In the genomic region with DNA sequence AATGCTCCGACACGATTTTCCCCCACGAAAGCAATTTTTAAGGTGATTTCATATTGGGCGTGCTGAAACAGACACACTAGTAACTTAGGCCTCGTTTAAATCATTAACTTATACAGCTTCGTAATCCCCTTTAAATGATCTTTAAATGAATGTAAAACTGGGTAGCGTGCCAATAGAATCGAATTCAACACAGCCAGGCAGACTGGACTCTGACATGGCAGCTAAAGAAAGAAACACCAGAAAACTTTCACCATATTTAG, we compare ENCODE assay signal across 8 cellular contexts. TPM values are rescaled to one million over a fixed set of nuclear protein-coding genes. Genes with fewer than 3 reads are reported as not detected.
DNase-seq lines count a peak whose midpoint lies in the region; ATAC-seq and TF ChIP-seq lines count a peak whose summit lies in the region.

No MANE protein-coding gene starts in this region.

- H3K9me3 ChIP-seq in BLaER1 (peaks cover 27% of the 10 kb centered on the region), OCI-LY3 (ENCODE audit: insufficient read depth, low read length) (peaks cover 8% of the 10 kb centered on the region), endodermal cell (ENCODE audit: control insufficient read depth, low read length) (peaks cover 16% of the 10 kb centered on the region), neutrophil (no peaks in the 10 kb centered on the region)

- TF ChIP-seq CTCF in OCI-LY3 (IDR thresholded peaks at IDR 0.05; ENCODE audit: low read depth, low read length) (no peak), endodermal cell (conservative IDR thresholded peaks at IDR 0.05) (no peak), neutrophil (IDR thresholded peaks at IDR 0.05) (no peak)

- peaks cover 59% of the 10 kb centered on the region for H3K79me2 ChIP-seq in OCI-LY3 (ENCODE audit: low read length)

- peaks cover 9% of the 10 kb centered on the region for H3K9me3 Mint-ChIP-seq in endodermal cell

- DNase-seq in endodermal cell = peak; percentile 50
- no peak for DNase-seq in LoVo (ENCODE audit: low spot score)

- peak overlapping the region; percentile 100 for H3K4me3 Mint-ChIP-seq in endodermal cell

- H3K4me1 ChIP-seq in BLaER1 = peaks cover 53% of the 10 kb centered on the region
- H3K4me1 ChIP-seq in OCI-LY3 (ENCODE audit: low read length) = peaks cover 30% of the 10 kb centered on the region
- H3K4me1 ChIP-seq in endodermal cell (ENCODE audit: control insufficient read depth, insufficient read depth, low read length) = peaks cover 14% of the 10 kb centered on the region
- H3K4me1 ChIP-seq in neutrophil (ENCODE audit: control insufficient read depth in 1 of 2, insufficient read depth in 1 of 2, low read depth in 1 of 2, low read length in 1 of 2) = peaks cover 60 to 62% of the 10 kb centered on the region in 2 experiments

- no peak overlapping the region for H3K9ac ChIP-seq in BLaER1
- H3K9ac ChIP-seq in OCI-LY3 (ENCODE audit: low read length) = peak overlapping the region; percentile 98
- peak overlapping the region; percentile 75 for H3K9ac ChIP-seq in endodermal cell (ENCODE audit: extremely low read depth, low read length, poor library complexity, severe bottlenecking)

- H3K27me3 ChIP-seq in BLaER1 = peaks cover 95% of the 10 kb centered on the region
- no peaks in the 10 kb centered on the region for H3K27me3 ChIP-seq in OCI-LY3 (ENCODE audit: low read depth, low read length)
- peaks cover 17% of the 10 kb centered on the region for H3K27me3 ChIP-seq in endodermal cell (ENCODE audit: control insufficient read depth, insufficient read depth, low read length, poor library complexity, severe bottlenecking)
- H3K27me3 ChIP-seq in neutrophil = peaks cover 58% of the 10 kb centered on the region

- ATAC-seq in HG03045 (IDR thresholded peaks at IDR 0.05; ENCODE audit: unreplicated experiment) (no peak), HG03442 (IDR thresholded peaks at IDR 0.05; ENCODE audit: unreplicated experiment) (no peak), HG02571 (IDR thresholded peaks at IDR 0.05; ENCODE audit: unreplicated experiment) (no peak)

- H3K27ac Mint-ChIP-seq in endodermal cell = peak overlapping the region; percentile 98

- H3K27ac ChIP-seq in BLaER1 (no peak overlapping the region), OCI-LY3 (ENCODE audit: low read length) (peak overlapping the region; percentile 97), endodermal cell (ENCODE audit: low read depth, low read length) (peak overlapping the region; percentile 95), neutrophil (no peak overlapping the region)

- whole genome bisulfite sequencing in endodermal cell (ENCODE audit: insufficient coverage in 1 of 2, insufficient read length in 1 of 2), 2 experiments = 31 to 61% methylated on average over 5 to 8 of the region's 8 CpGs

- H3K36me3 ChIP-seq in BLaER1 = no peaks in the 10 kb centered on the region
- H3K36me3 ChIP-seq in OCI-LY3 (replicated peaks; ENCODE audit: low read depth, low read length) = peaks cover 42% of the 10 kb centered on the region
- H3K36me3 ChIP-seq in endodermal cell (ENCODE audit: control insufficient read depth, insufficient read depth, low read length) = no peaks in the 10 kb centered on the region
- no peaks in the 10 kb centered on the region for H3K36me3 ChIP-seq in neutrophil

- peaks cover 20% of the 10 kb centered on the region for H3K4me1 Mint-ChIP-seq in endodermal cell

- H3K36me3 Mint-ChIP-seq in endodermal cell (ENCODE audit: low read depth) = peaks cover 18% of the 10 kb centered on the region

- H3K27me3 Mint-ChIP-seq in endodermal cell (ENCODE audit: insufficient read depth) = peaks cover 14% of the 10 kb centered on the region

- no peak overlapping the region for H2AFZ ChIP-seq in OCI-LY3 (ENCODE audit: low read depth, low read length)

- H4K20me1 ChIP-seq in BLaER1 (peaks cover 21% of the 10 kb centered on the region), OCI-LY3 (ENCODE audit: insufficient read depth, low read length) (peaks cover 20% of the 10 kb centered on the region)

- H3K4me3 ChIP-seq in BLaER1 = peak overlapping the region; percentile 65
- H3K4me3 ChIP-seq in OCI-LY3 (ENCODE audit: low read length) = peak overlapping the region; percentile 80
- H3K4me3 ChIP-seq in endodermal cell (ENCODE audit: low read length) = peak overlapping the region; percentile 76
- H3K4me3 ChIP-seq in neutrophil (ENCODE audit: low read depth in 1 of 2, low read length in 1 of 2) = peak overlapping the region; percentile 48 to 67

- H3K4me2 ChIP-seq in BLaER1 = peak overlapping the region; percentile 93
- peak overlapping the region; percentile 96 for H3K4me2 ChIP-seq in OCI-LY3 (ENCODE audit: low read length)

RNA-seq across cellular contexts. Expression of gene ID2, which starts 2.4 kb away (rescaled TPM):
- total RNA-seq in endodermal cell = 10 to 100 TPM; 83.5 to 91.2 TPM
- 408 TPM for polyA plus RNA-seq in endodermal cell (2013, experiment 1 of 2)
- polyA plus RNA-seq in endodermal cell (2013, experiment 2 of 2) = 340 TPM

Comparison
In these comparisons a context has a peak if more than half of its experiments do, and no peak if none do; other contexts are left out.
1. H3K27ac ChIP-seq: peak in OCI-LY3 (single experiment) and endodermal cell (single experiment); none in BLaER1 (single experiment) and neutrophil (single experiment).
2. Peak in every context shown above with its lines, with median percentiles within 50 percentile points of each other: H3K4me3 ChIP-seq.